In genomic region chr10:78045237-78045636, GRCh38 we compare ENCODE assay signal across 8 cellular contexts. TPM values are rescaled to one million over a fixed set of nuclear protein-coding genes. Genes with fewer than 3 reads are reported as not detected.
DNase-seq lines count a peak whose midpoint lies in the region; ATAC-seq, FAIRE-seq and TF ChIP-seq lines count a peak whose summit lies in the region.

No MANE protein-coding gene starts in this region.

- POLR2A ChIA-PET in GM10248 (lab: Yijun Ruan, JAX): interaction anchor here (1.7 kb wide), 1 partner anchor 9 kb away, joined by 5 read pairs; no protein-coding TSS in a partner anchor

- peaks cover 21% of the 10 kb centered on the region for H3K4me1 Mint-ChIP-seq in T-helper 2 cell treated with Interferon-gamma antibody and Interleukin-4, amounts not matched to agents 5 μg/mL and 100 μg/mL, for 36 hours (ENCODE audit: low read depth)

- intact Hi-C loops in kidney (cut with DNase I): loop anchor here (10.0 kb wide), 1 partner anchor 1150 kb away; no protein-coding TSS in a partner anchor

- peaks cover 4 to 6% of the 10 kb centered on the region in 2 donors for H3K4me1 ChIP-seq in kidney (ENCODE audit: control insufficient read depth in 1 of 2, insufficient read depth in 1 of 2, low read depth in 1 of 2, low read length in 2 of 2)

- peak; percentile 69 for DNase-seq in GM10248 (ENCODE audit: extremely low spot score)
- DNase-seq in T-helper 2 cell treated with Interferon-gamma antibody and Interleukin-4, amounts not matched to agents 5 μg/mL and 100 μg/mL, for 36 hours (ENCODE audit: low spot score): peak; percentile 18
- DNase-seq in kidney: no peak
- DNase-seq in SW 1271 (lab: John Stamatoyannopoulos, UW): no peak

- H3K9me3 Mint-ChIP-seq in T-helper 2 cell treated with Interferon-gamma antibody and Interleukin-4, amounts not matched to agents 5 μg/mL and 100 μg/mL, for 36 hours: no peaks in the 10 kb centered on the region

- CTCF ChIA-PET in GM10248 (lab: Yijun Ruan, JAX): interaction anchor here (1.1 to 7.2 kb wide), 2 partner anchors 11 to 1151 kb away, joined by 3 to 102 read pairs; no protein-coding TSS in a partner anchor

- H3K36me3 Mint-ChIP-seq in T-helper 2 cell treated with Interferon-gamma antibody and Interleukin-4, amounts not matched to agents 5 μg/mL and 100 μg/mL, for 36 hours (ENCODE audit: low read depth): peaks cover 33% of the 10 kb centered on the region

- no peaks in the 10 kb centered on the region for H3K9me3 ChIP-seq in kidney (ENCODE audit: control insufficient read depth in 1 of 2, low read length in 2 of 2)

- H3K27ac Mint-ChIP-seq in T-helper 2 cell treated with Interferon-gamma antibody and Interleukin-4, amounts not matched to agents 5 μg/mL and 100 μg/mL, for 36 hours: no peak overlapping the region

- H3K4me3 Mint-ChIP-seq in T-helper 2 cell treated with Interferon-gamma antibody and Interleukin-4, amounts not matched to agents 5 μg/mL and 100 μg/mL, for 36 hours: no peak overlapping the region

- no peak overlapping the region for H3K4me3 ChIP-seq in kidney (ENCODE audit: low read length in 2 of 2)

- H3K36me3 ChIP-seq in kidney (ENCODE audit: control insufficient read depth in 1 of 2, insufficient read depth in 2 of 2, low read length in 2 of 2): peaks cover 13% of the 10 kb centered on the region in 2 donors

- ATAC-seq in GM19328 (IDR thresholded peaks at IDR 0.05; ENCODE audit: unreplicated experiment) (peak; percentile 43), HG03045 (IDR thresholded peaks at IDR 0.05; ENCODE audit: unreplicated experiment) (peak; percentile 67), HG02970 (IDR thresholded peaks at IDR 0.05; ENCODE audit: low FRiP score, unreplicated experiment) (no peak), HG03097 (IDR thresholded peaks at IDR 0.05; ENCODE audit: low FRiP score, unreplicated experiment) (no peak)

- no peak overlapping the region for H3K27ac ChIP-seq in kidney (ENCODE audit: low read depth in 2 of 2, low read length in 2 of 2)

- no peak overlapping the region for H3K9ac ChIP-seq in kidney (ENCODE audit: low read length in 2 of 2)

- FAIRE-seq in kidney (lab: Jason Lieb, UNC): no peak

- TF ChIP-seq CTCF in GM10248 (IDR thresholded peaks at IDR 0.05; ENCODE audit: control extremely low read depth, extremely low read depth, low read depth, missing control alignments) (no peak), kidney (IDR thresholded peaks at IDR 0.05; ENCODE audit: borderline replicate concordance, extremely low read depth, insufficient read depth) (no peak)

- no peaks in the 10 kb centered on the region for H3K27me3 Mint-ChIP-seq in T-helper 2 cell treated with Interferon-gamma antibody and Interleukin-4, amounts not matched to agents 5 μg/mL and 100 μg/mL, for 36 hours (ENCODE audit: low read depth)

RNA-seq across cellular contexts. Expression of gene RPS24, which starts 11.6 kb away (rescaled TPM):
- 1,088 TPM for total RNA-seq in kidney
- polyA plus RNA-seq in kidney (ENCODE audit: insufficient read depth, low read depth, low replicate concordance): 3,199 TPM

RNA-seq across cellular contexts. Expression of gene POLR3A, which starts 15.9 kb away (rescaled TPM):
- 13.3 TPM for total RNA-seq in kidney
- polyA plus RNA-seq in kidney (ENCODE audit: insufficient read depth, low read depth, low replicate concordance): 4.9 TPM

Comparison
In these comparisons a context has a peak if more than half of its experiments do, and no peak if none do; other contexts are left out.
1. DNase-seq: peak in GM10248 (single experiment) and T-helper 2 cell treated with Interferon-gamma antibody and Interleukin-4, amounts not matched to agents 5 μg/mL and 100 μg/mL, for 36 hours (single experiment); none in kidney (single experiment) and SW 1271 (0 of 2).
2. ATAC-seq: peak in GM19328 (single experiment) and HG03045 (single experiment); none in HG02970 (single experiment) and HG03097 (single experiment).